Comparison of ENCODE assay signal across 8 cellular contexts in genomic region chr4:80361329-80361900, GRCh38. TPM values are rescaled to one million over a fixed set of nuclear protein-coding genes. Genes with fewer than 3 reads are reported as not detected.
DNase-seq lines count a peak whose midpoint lies in the region; ATAC-seq and TF ChIP-seq lines count a peak whose summit lies in the region.

No MANE protein-coding gene starts in this region.

- H3K4me3 ChIP-seq in AG04450 (ENCODE audit: low read depth, low read length) (no peak overlapping the region), MG63 (no peak overlapping the region)

- no peaks in the 10 kb centered on the region for H3K36me3 ChIP-seq in MG63

- POLR2A ChIA-PET in AG04450 (lab: Yijun Ruan, JAX), result no interaction called here

- CTCF ChIA-PET in AG04450 (lab: Charles Lee), result interaction anchor here (0.7 to 3.6 kb wide), 23 partner anchors 13 to 1409 kb away, joined by 3 to 231 read pairs (median 4); partner anchors contain the start of gene BMP3

- H3K27ac ChIP-seq in AG04450 (ENCODE audit: low read depth, low read length), result no peak overlapping the region

- H3K9me3 ChIP-seq in AG04450 (ENCODE audit: control insufficient read depth, insufficient read depth, low read length) (no peaks in the 10 kb centered on the region), MG63 (no peaks in the 10 kb centered on the region)

- ATAC-seq in HG03175 (IDR thresholded peaks at IDR 0.05; ENCODE audit: unreplicated experiment) (no peak), GM18517 (IDR thresholded peaks at IDR 0.05; ENCODE audit: unreplicated experiment) (no peak)

- TF ChIP-seq CTCF in AG04450 (IDR thresholded peaks at IDR 0.05; ENCODE audit: low read depth, low read length), result peak; percentile 42
- TF ChIP-seq CTCF in GM20000 (IDR thresholded peaks at IDR 0.05; ENCODE audit: extremely low read depth, missing control alignments), result peak; percentile 10

- no peaks in the 10 kb centered on the region for H3K27me3 ChIP-seq in AG04450 (ENCODE audit: control insufficient read depth, insufficient read depth, low read length)
- no peaks in the 10 kb centered on the region for H3K27me3 ChIP-seq in MG63

- DNase-seq in AG04450 (ENCODE audit: low read depth, low spot score) (no peak), GM20000 (ENCODE audit: low spot score) (no peak), RPMI8226 (peak; percentile 6), foreskin melanocyte (peak; percentile 7), MG63 (no peak)
- DNase-seq in activated CD4-positive, CD25-positive, alpha-beta regulatory T cell (lab: John Stamatoyannopoulos, UW), result no peak

RNA-seq across cellular contexts. Expression of gene CFAP299, which starts 25.9 kb away (rescaled TPM):
- 1.4 and 1.9 TPM in 2 replicates for polyA plus RNA-seq in AG04450 (2011; rRNA removed)
- 5.1 and 5.6 TPM in 2 replicates for polyA minus RNA-seq in AG04450 (2011; rRNA and poly(A)+ RNA removed)
- 0.76 TPM in 1 of 2 replicates, not detected in the other for total RNA-seq in MG63 (2014; rRNA removed; shearing (Covaris generic); ENCODE audit: low replicate concordance)

Comparison
In these comparisons a context has a peak if more than half of its experiments do, and no peak if none do; other contexts are left out.
1. DNase-seq: peak in RPMI8226 (single experiment) and foreskin melanocyte (single experiment); none in AG04450 (single experiment), GM20000 (single experiment), MG63 (single experiment) and activated CD4-positive, CD25-positive, alpha-beta regulatory T cell (0 of 4).